Comparison of ENCODE assay signal across 8 cellular contexts in genomic region chr5:169416583-169417196, GRCh38.
DNase-seq lines count a peak whose midpoint lies in the region; ATAC-seq lines count a peak whose summit lies in the region.

No MANE protein-coding gene starts in this region.

- peak; percentile 95 for ATAC-seq in GM18499 (IDR thresholded peaks at IDR 0.05; ENCODE audit: insufficient read depth, unreplicated experiment)
- ATAC-seq in HG02571 (IDR thresholded peaks at IDR 0.05; ENCODE audit: unreplicated experiment): peak; percentile 95

- DNase-seq in OCI-M1 (lab: John Stamatoyannopoulos, UW): peak; percentile 22
- peak; percentile 54 for DNase-seq in iPS-NIHi7 (ENCODE audit: extremely low spot score)
- no peak for DNase-seq in SHP77 (lab: John Stamatoyannopoulos, UW)
- no peak for DNase-seq in NCI-H69 (lab: John Stamatoyannopoulos, UW)
- no peak for DNase-seq in NCI-H345 treated with DMSO at 0.1 percent for 48 hours (lab: John Stamatoyannopoulos, UW; ENCODE audit: unreplicated experiment)
- DNase-seq in GDM1 (lab: John Stamatoyannopoulos, UW): no peak

Comparison
In these comparisons a context has a peak if more than half of its experiments do, and no peak if none do; other contexts are left out.
1. DNase-seq: peak in OCI-M1 (single experiment) and iPS-NIHi7 (single experiment); none in SHP77 (0 of 2), NCI-H69 (single experiment), NCI-H345 treated with DMSO at 0.1 percent for 48 hours (single experiment) and GDM1 (single experiment).